8 cellular contexts compared by ENCODE assay signal in genomic region chr5:42991477-42992034, GRCh38. TPM values are rescaled to one million over a fixed set of nuclear protein-coding genes. Genes with fewer than 3 reads are reported as not detected.
DNase-seq lines count a peak whose midpoint lies in the region; ATAC-seq and TF ChIP-seq lines count a peak whose summit lies in the region.

No MANE protein-coding gene starts in this region.

- no peaks in the 10 kb centered on the region for H3K36me3 ChIP-seq in CD8-positive, alpha-beta memory T cell (ENCODE audit: insufficient read depth, low read length)
- H3K36me3 ChIP-seq in ascending aorta: no peaks in the 10 kb centered on the region

- H3K9me3 Mint-ChIP-seq in CD8-positive, alpha-beta memory T cell: peaks cover 0 to 6% (median 2%) of the 10 kb centered on the region in 5 donors

- peak in 1 of 5 donors; percentile 48 for DNase-seq in CD8-positive, alpha-beta memory T cell
- DNase-seq in ascending aorta (ENCODE audit: low spot score in 2 of 2) (no peak), AG08395 (ENCODE audit: low spot score) (no peak), GF-D8 (lab: John Stamatoyannopoulos, UW) (no peak)

- no peaks in the 10 kb centered on the region for H3K27me3 ChIP-seq in CD8-positive, alpha-beta memory T cell (ENCODE audit: insufficient read depth, low read length, poor library complexity, severe bottlenecking)
- H3K27me3 ChIP-seq in ascending aorta (no peaks in the 10 kb centered on the region), mononuclear cell (ENCODE audit: insufficient read depth, low read length) (no peaks in the 10 kb centered on the region)

- H3K4me1 ChIP-seq in CD8-positive, alpha-beta memory T cell (ENCODE audit: insufficient read depth, low read length): peaks cover 52% of the 10 kb centered on the region
- H3K4me1 ChIP-seq in ascending aorta: peaks cover 0 to 4% of the 10 kb centered on the region in 2 donors
- H3K4me1 ChIP-seq in mononuclear cell (ENCODE audit: insufficient read depth, low read length): peaks cover 48% of the 10 kb centered on the region

- no peak for TF ChIP-seq CTCF in ascending aorta (IDR thresholded peaks at IDR 0.05)

- no peaks in the 10 kb centered on the region for H3K9me3 ChIP-seq in CD8-positive, alpha-beta memory T cell (ENCODE audit: low read length)
- H3K9me3 ChIP-seq in ascending aorta (no peaks in the 10 kb centered on the region), mononuclear cell (ENCODE audit: low read depth, low read length) (no peaks in the 10 kb centered on the region)

- H3K4me3 ChIP-seq in CD8-positive, alpha-beta memory T cell (ENCODE audit: low read length): peak overlapping the region; percentile 97
- H3K4me3 ChIP-seq in ascending aorta: peak overlapping the region; percentile 72 to 76
- H3K4me3 ChIP-seq in mononuclear cell (ENCODE audit: low read length): peak overlapping the region; percentile 74

- intact Hi-C loops in ascending aorta (cut with DNase I): loop anchor here (1.0 to 2.0 kb wide), 3 partner anchors 41 to 129 kb away; partner anchors contain the start of gene ZNF131

- CTCF ChIA-PET in CD8-positive, alpha-beta memory T cell (lab: Charles Lee): interaction anchor here (0.6 to 13.1 kb wide), 12 partner anchors 15 to 492 kb away, joined by 3 to 245 read pairs (median 44); partner anchors contain the start of genes ANXA2R, TMEM267 and ZNF131

- peak overlapping the region; percentile 94 to 100 (median 99) for H3K4me3 Mint-ChIP-seq in CD8-positive, alpha-beta memory T cell

- peaks cover 0 to 62% (median 3%) of the 10 kb centered on the region in 3 donors for H3K36me3 Mint-ChIP-seq in CD8-positive, alpha-beta memory T cell

- peaks cover 0 to 13% of the 10 kb centered on the region in 2 donors for H3K27me3 Mint-ChIP-seq in CD8-positive, alpha-beta memory T cell

- peak overlapping the region; percentile 97 to 100 (median 100) for H3K27ac Mint-ChIP-seq in CD8-positive, alpha-beta memory T cell

- peak overlapping the region; percentile 97 for H3K27ac ChIP-seq in CD8-positive, alpha-beta memory T cell (ENCODE audit: low read depth, low read length)
- H3K27ac ChIP-seq in ascending aorta: peak overlapping the region; percentile 90 to 97

- POLR2A ChIA-PET in CD8-positive, alpha-beta memory T cell (lab: Charles Lee): interaction anchor here (1.0 to 11.4 kb wide), 10 partner anchors 16 to 1087 kb away, joined by 4 to 347 read pairs (median 94); partner anchors contain the start of genes ANXA2R, RIMOC1, TMEM267 and ZNF131

- peaks cover 53 to 59% (median 54%) of the 10 kb centered on the region in 3 donors for H3K4me1 Mint-ChIP-seq in CD8-positive, alpha-beta memory T cell

- ATAC-seq in GM19452 (IDR thresholded peaks at IDR 0.05; ENCODE audit: unreplicated experiment) (peak; percentile 27), HG03439 (IDR thresholded peaks at IDR 0.05; ENCODE audit: unreplicated experiment) (peak; percentile 33), esophagus mucosa (no peak)

RNA-seq across cellular contexts. Expression of gene ANXA2R, which starts 48.6 kb away (rescaled TPM):
- 1 to 10 TPM; 6.0 to 6.8 TPM for total RNA-seq in CD8-positive, alpha-beta memory T cell
- polyA plus RNA-seq in CD8-positive, alpha-beta memory T cell: 55.9 TPM
- total RNA-seq in ascending aorta (5.1 TPM), mononuclear cell (31.4 TPM), esophagus mucosa (1.8 TPM)
